Comparison of ENCODE assay signal across 12 cellular contexts in genomic region chr11:135074397-135074998, GRCh38.
DNase-seq lines count a peak whose midpoint lies in the region; ATAC-seq, FAIRE-seq and TF ChIP-seq lines count a peak whose summit lies in the region.
"Had no signal": no experiment of that assay in that cellular context is flagged by ENCODE, and none has a peak within 500 bp of the region (broad histone marks: within the 10 kb centered on the region; RNA-seq: fewer than 3 reads in every experiment).

No MANE protein-coding gene starts in this region.

- no peak overlapping the region for H2BK12ac ChIP-seq in H1 (ENCODE audit: low read depth, low read length)

- H3K4ac ChIP-seq in H1 (replicated peaks; ENCODE audit: insufficient read length, low read depth, low read length): no peak overlapping the region

- H3K4me3 ChIP-seq in H1 (ENCODE audit: extremely low read depth in 1 of 4, insufficient read depth in 2 of 4, low read depth in 3 of 4, low read length in 4 of 4) (no peak overlapping the region), retinal pigment epithelial cell (ENCODE audit: low read length) (no peak overlapping the region), ascending aorta (no peak overlapping the region)
- H3K4me3 ChIP-seq: BLaER1 treated with 17β-estradiol and CSF1 and Interleukin-3, amounts not matched to agents 10 nM and 100 nM had no signal

- no peak overlapping the region for H2BK15ac ChIP-seq in H1 (ENCODE audit: low read length)

- H4K91ac ChIP-seq in H1 (replicated peaks; ENCODE audit: insufficient read length, low read length): no peak overlapping the region

- intact Hi-C loops in ascending aorta (cut with DNase I): no loop called here
- intact Hi-C loops in activated naive CD4-positive, alpha-beta T cell treated with anti-CD3 and anti-CD28 coated beads for 36 hours (cut with micrococcal nuclease): no loop called here

- H3K36me3 ChIP-seq in H1 (ENCODE audit: control insufficient read depth in 2 of 4, insufficient read depth in 4 of 4, low read length in 3 of 4): no peaks in the 10 kb centered on the region
- no peaks in the 10 kb centered on the region for H3K36me3 ChIP-seq in ascending aorta
- H3K36me3 ChIP-seq: BLaER1 treated with 17β-estradiol and CSF1 and Interleukin-3, amounts not matched to agents 10 nM and 100 nM had no signal

- H2AK5ac ChIP-seq in H1 (ENCODE audit: low read depth, low read length): no peak overlapping the region

- no peak overlapping the region for H3K27ac Mint-ChIP-seq in activated naive CD4-positive, alpha-beta T cell treated with anti-CD3 and anti-CD28 coated beads for 36 hours
- H3K27ac Mint-ChIP-seq: activated T-cell treated with anti-CD3 and anti-CD28 coated beads, Interleukin-2, amount 50 U/mL, for 72 hours; progenitor cell of endocrine pancreas had no signal

- no peak overlapping the region for H3K18ac ChIP-seq in H1 (ENCODE audit: extremely low read depth, low read length)

- no peak overlapping the region for H3K56ac ChIP-seq in H1 (replicated peaks; ENCODE audit: insufficient read length, low read depth, low read length)

- no peaks in the 10 kb centered on the region for H3K4me1 Mint-ChIP-seq in activated naive CD4-positive, alpha-beta T cell treated with anti-CD3 and anti-CD28 coated beads for 36 hours (ENCODE audit: low read depth)

- CTCF ChIA-PET in H1 (lab: Charles Lee; ENCODE audit: partially characterized antibody): interaction anchor here (0.6 to 4.1 kb wide), 9 partner anchors 30 to 255 kb away, joined by 3 to 27 read pairs (median 3); no protein-coding TSS in a partner anchor
- CTCF ChIA-PET in activated naive CD4-positive, alpha-beta T cell treated with anti-CD3 and anti-CD28 coated beads for 36 hours (lab: Charles Lee): interaction anchor here (0.7 kb wide), 1 partner anchor 713 kb away, joined by 3 read pairs; no protein-coding TSS in a partner anchor

- no peaks in the 10 kb centered on the region; the same call in 1 of the 2 replicates for H3K23me2 ChIP-seq in H1 (ENCODE audit: low read depth, low read length)

- TF ChIP-seq POLR2A in H1 (IDR thresholded peaks at IDR 0.05; ENCODE audit: control extremely low read depth in 1 of 2, low read depth in 2 of 2, low read length in 2 of 2): no peak

- H3K9me3 Mint-ChIP-seq in activated naive CD4-positive, alpha-beta T cell treated with anti-CD3 and anti-CD28 coated beads for 36 hours: peaks cover 4% of the 10 kb centered on the region
- H3K9me3 Mint-ChIP-seq: activated T-cell treated with anti-CD3 and anti-CD28 coated beads, Interleukin-2, amount 50 U/mL, for 72 hours had no signal

- FAIRE-seq in H1 (lab: Jason Lieb, UNC): no peak
- FAIRE-seq: islet of Langerhans had no signal

- H3K9ac ChIP-seq in H1 (replicated peaks in 1 of 4; ENCODE audit: extremely low read depth in 1 of 4, low read depth in 3 of 4, low read length in 3 of 4): no peak overlapping the region
- H3K9ac ChIP-seq: BLaER1 treated with 17β-estradiol and CSF1 and Interleukin-3, amounts not matched to agents 10 nM and 100 nM had no signal

- ATAC-seq in HG03139 (IDR thresholded peaks at IDR 0.05; ENCODE audit: unreplicated experiment): no peak
- ATAC-seq: activated T-cell treated with anti-CD3 and anti-CD28 coated beads, Interleukin-2, amount 50 U/mL, for 72 hours had no signal

- 90% methylated on average over 5 of the region's 5 CpGs; no CpG with 5 or more reads in 1 of the 2 experiments for WGBS in H1 (ENCODE audit: extremely low coverage in 1 of 2, insufficient coverage in 1 of 2, insufficient read length in 1 of 2, insufficient replicate concordance in 2 of 2, low coverage in 1 of 2, low lambda C conversion rate in 2 of 2, missing lambda C conversion rate in 1 of 2), 2 experiments

- H4K20me1 ChIP-seq in H1 (replicated peaks in 1 of 2; ENCODE audit: control insufficient read depth in 1 of 2, insufficient read depth in 2 of 2, low read length in 2 of 2): no peaks in the 10 kb centered on the region
- H4K20me1 ChIP-seq: BLaER1 treated with 17β-estradiol and CSF1 and Interleukin-3, amounts not matched to agents 10 nM and 100 nM had no signal

- POLR2A ChIA-PET in H1 (lab: Charles Lee; ENCODE audit: partially characterized antibody): no interaction called here

- H2BK120ac ChIP-seq in H1 (replicated peaks; ENCODE audit: low read depth, low read length): no peak overlapping the region

- no peak for TF ChIP-seq EP300 in H1 (IDR thresholded peaks at IDR 0.05; ENCODE audit: borderline replicate concordance in 1 of 2, low read depth in 2 of 2, low read length in 2 of 2)

- H4K8ac ChIP-seq in H1 (ENCODE audit: extremely low read depth, insufficient read depth, low read length): no peak overlapping the region

- H3K36me3 Mint-ChIP-seq in activated naive CD4-positive, alpha-beta T cell treated with anti-CD3 and anti-CD28 coated beads for 36 hours (ENCODE audit: low read depth): no peaks in the 10 kb centered on the region

- no peak overlapping the region for H3K14ac ChIP-seq in H1 (ENCODE audit: insufficient read length)

- no peak overlapping the region for H2BK5ac ChIP-seq in H1 (ENCODE audit: low read depth, low read length)

- peaks cover 5% of the 10 kb centered on the region for H3K27me3 Mint-ChIP-seq in activated naive CD4-positive, alpha-beta T cell treated with anti-CD3 and anti-CD28 coated beads for 36 hours (ENCODE audit: low read depth)
- H3K27me3 Mint-ChIP-seq: progenitor cell of endocrine pancreas had no signal

- H3K79me1 ChIP-seq in H1 (ENCODE audit: low read depth, low read length): no peaks in the 10 kb centered on the region

- H3K27me3 ChIP-seq in H1 (replicated peaks in 1 of 4; ENCODE audit: control insufficient read depth in 3 of 4, extremely low read depth in 1 of 4, insufficient read depth in 3 of 4, low read length in 3 of 4): no peaks in the 10 kb centered on the region
- H3K27me3 ChIP-seq in ascending aorta: no peaks in the 10 kb centered on the region
- H3K27me3 ChIP-seq: BLaER1 treated with 17β-estradiol and CSF1 and Interleukin-3, amounts not matched to agents 10 nM and 100 nM had no signal

- H3K4me1 ChIP-seq in H1 (replicated peaks in 1 of 4; ENCODE audit: control insufficient read depth in 3 of 4, insufficient read depth in 4 of 4, low read length in 3 of 4): no peaks in the 10 kb centered on the region; a peak in 1 of 7 replicates
- no peaks in the 10 kb centered on the region for H3K4me1 ChIP-seq in ascending aorta

- peak; percentile 66 to 78 for TF ChIP-seq RAD21 in H1 (IDR thresholded peaks at IDR 0.05 in 1 of 2, conservative IDR thresholded peaks at IDR 0.05 in 1 of 2; ENCODE audit: low read depth in 2 of 2, low read length in 2 of 2)

- TF ChIP-seq CTCF in H1 (IDR thresholded peaks at IDR 0.05; ENCODE audit: control extremely low read depth in 1 of 3, insufficient read depth in 1 of 3, low read depth in 1 of 3, low read length in 3 of 3) (peak in 2 of 3 experiments; percentile 44 to 49; a peak in 2 of 4 replicates), retinal pigment epithelial cell (conservative IDR thresholded peaks at IDR 0.05; ENCODE audit: low read depth, low read length) (peak; percentile 24), ascending aorta (IDR thresholded peaks at IDR 0.05) (peak in 1 of 3 experiments; percentile 21)

- H3K79me2 ChIP-seq in H1 (ENCODE audit: control insufficient read depth in 1 of 2, insufficient read depth in 2 of 2, low read length in 2 of 2): no peaks in the 10 kb centered on the region

- H4K5ac ChIP-seq in H1 (ENCODE audit: insufficient read length, low read depth, low read length): no peak overlapping the region

- H3K27ac ChIP-seq in H1 (ENCODE audit: low read depth, low read length) (no peak overlapping the region), ascending aorta (no peak overlapping the region)
- H3K27ac ChIP-seq: BLaER1 treated with 17β-estradiol and CSF1 and Interleukin-3, amounts not matched to agents 10 nM and 100 nM had no signal

- H3K23ac ChIP-seq in H1 (ENCODE audit: insufficient read length): no peak overlapping the region

- H2BK20ac ChIP-seq in H1 (ENCODE audit: low read length): peak overlapping the region; percentile 35; the same call in 1 of the 2 replicates

- H3K4me3 Mint-ChIP-seq in activated naive CD4-positive, alpha-beta T cell treated with anti-CD3 and anti-CD28 coated beads for 36 hours: no peak overlapping the region
- H3K4me3 Mint-ChIP-seq: activated T-cell treated with anti-CD3 and anti-CD28 coated beads, Interleukin-2, amount 50 U/mL, for 72 hours had no signal

- H3K4me2 ChIP-seq in H1 (ENCODE audit: insufficient read depth in 1 of 2, low read depth in 2 of 2, low read length in 2 of 2): no peak overlapping the region
- H3K4me2 ChIP-seq: BLaER1 treated with 17β-estradiol and CSF1 and Interleukin-3, amounts not matched to agents 10 nM and 100 nM had no signal

- no peak overlapping the region for H2AFZ ChIP-seq in H1 (ENCODE audit: low read length)

- H3K9me3 ChIP-seq in H1 (ENCODE audit: insufficient read depth in 2 of 2, low read depth in 1 of 2, low read length in 1 of 2) (peaks cover 6 to 23% of the 10 kb centered on the region in 2 experiments), ascending aorta (no peaks in the 10 kb centered on the region)

- DNase-seq in NCI-H748 (lab: John Stamatoyannopoulos, UW; ENCODE audit: unreplicated experiment): peak; percentile 38
- DNase-seq in NCI-H748 treated with DMSO at 0.1 percent for 48 hours (lab: John Stamatoyannopoulos, UW): no peak
- DNase-seq in NCI-H524 (lab: John Stamatoyannopoulos, UW): peak; percentile 6 to 63
- DNase-seq in H1 (ENCODE audit: low read depth in 1 of 2, low spot score in 2 of 2): no peak
- DNase-seq in retinal pigment epithelial cell (ENCODE audit: low read depth): no peak
- no peak for DNase-seq in ascending aorta (ENCODE audit: low spot score in 2 of 2)
- no peak for DNase-seq in activated naive CD4-positive, alpha-beta T cell treated with anti-CD3 and anti-CD28 coated beads for 36 hours
- DNase-seq: activated T-cell treated with anti-CD3 and anti-CD28 coated beads, Interleukin-2, amount 50 U/mL, for 72 hours had no signal

TF ChIP-seq in H1, 55 proteins besides CTCF, POLR2A, EP300 and RAD21 (continues in another document):
- TF ChIP-seq BACH1 (IDR thresholded peaks at IDR 0.05; ENCODE audit: low read length) (no peak), CEBPB (IDR thresholded peaks at IDR 0.05; ENCODE audit: low read depth, low read length) (no peak), TBP (IDR thresholded peaks at IDR 0.05; ENCODE audit: low read depth, low read length) (no peak), JUN (IDR thresholded peaks at IDR 0.05; ENCODE audit: low read depth, low read length) (no peak), SIX5 (IDR thresholded peaks at IDR 0.05; ENCODE audit: low read depth, low read length) (no peak)
- TF ChIP-seq, protein P1, sequence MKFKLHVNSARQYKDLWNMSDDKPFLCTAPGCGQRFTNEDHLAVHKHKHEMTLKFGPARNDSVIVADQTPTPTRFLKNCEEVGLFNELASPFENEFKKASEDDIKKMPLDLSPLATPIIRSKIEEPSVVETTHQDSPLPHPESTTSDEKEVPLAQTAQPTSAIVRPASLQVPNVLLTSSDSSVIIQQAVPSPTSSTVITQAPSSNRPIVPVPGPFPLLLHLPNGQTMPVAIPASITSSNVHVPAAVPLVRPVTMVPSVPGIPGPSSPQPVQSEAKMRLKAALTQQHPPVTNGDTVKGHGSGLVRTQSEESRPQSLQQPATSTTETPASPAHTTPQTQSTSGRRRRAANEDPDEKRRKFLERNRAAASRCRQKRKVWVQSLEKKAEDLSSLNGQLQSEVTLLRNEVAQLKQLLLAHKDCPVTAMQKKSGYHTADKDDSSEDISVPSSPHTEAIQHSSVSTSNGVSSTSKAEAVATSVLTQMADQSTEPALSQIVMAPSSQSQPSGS (IDR thresholded peaks at IDR 0.05; ENCODE audit: low read length): no peak

Comparison
In these comparisons a context has a peak if more than half of its experiments do, and no peak if none do; other contexts are left out.
1. DNase-seq: peak in NCI-H748 (single experiment) and NCI-H524 (2 of 2); none in NCI-H748 treated with DMSO at 0.1 percent for 48 hours (single experiment), H1 (0 of 2), retinal pigment epithelial cell (single experiment), ascending aorta (0 of 2) and activated naive CD4-positive, alpha-beta T cell treated with anti-CD3 and anti-CD28 coated beads for 36 hours (single experiment).